ENCODE assay signal across 16 cellular contexts in genomic region chr11:126345283-126345682, GRCh38. TPM values are rescaled to one million over a fixed set of nuclear protein-coding genes. Genes with fewer than 3 reads are reported as not detected.
DNase-seq lines count a peak whose midpoint lies in the region; ATAC-seq and TF ChIP-seq lines count a peak whose summit lies in the region.
"Had no signal": no experiment of that assay in that cellular context is flagged by ENCODE, and none has a peak within 500 bp of the region (broad histone marks: within the 10 kb centered on the region; RNA-seq: fewer than 3 reads in every experiment).

No MANE protein-coding gene starts in this region.

- 96% methylated on average over 16 of the region's 16 CpGs for WGBS in heart right ventricle, 2 donors

- peak overlapping the region; percentile 83 to 97 (median 91) for H3K27ac Mint-ChIP-seq in CD14-positive monocyte
- peak overlapping the region; percentile 78 for H3K27ac Mint-ChIP-seq in activated CD8-positive, alpha-beta T cell treated with anti-CD3 and anti-CD28 coated beads for 36 hours

- H3K27me3 ChIP-seq in heart right ventricle, result no peaks in the 10 kb centered on the region
- no peaks in the 10 kb centered on the region for H3K27me3 ChIP-seq in skeletal muscle tissue (ENCODE audit: control insufficient read depth in 3 of 3, insufficient read depth in 3 of 3, low read length in 3 of 3)
- H3K27me3 ChIP-seq: colonic mucosa, gastrocnemius medialis had no signal

- no peak overlapping the region for H3K9ac ChIP-seq in skeletal muscle tissue (ENCODE audit: low read depth in 1 of 3, low read length in 3 of 3)

- H3K9me3 Mint-ChIP-seq in CD14-positive monocyte, result no peaks in the 10 kb centered on the region
- H3K9me3 Mint-ChIP-seq in activated CD8-positive, alpha-beta T cell treated with anti-CD3 and anti-CD28 coated beads for 36 hours, result no peaks in the 10 kb centered on the region

- H3K27me3 Mint-ChIP-seq in CD14-positive monocyte (ENCODE audit: low read depth in 3 of 3), result peaks cover 0 to 6% (median 2%) of the 10 kb centered on the region in 3 donors
- H3K27me3 Mint-ChIP-seq in activated CD8-positive, alpha-beta T cell treated with anti-CD3 and anti-CD28 coated beads for 36 hours, result no peaks in the 10 kb centered on the region

- H3K36me3 ChIP-seq in heart right ventricle (peaks cover 0 to 51% (median 7%) of the 10 kb centered on the region in 9 donors), skeletal muscle tissue (ENCODE audit: control insufficient read depth in 3 of 3, insufficient read depth in 3 of 3, low read length in 3 of 3) (peaks cover 21 to 34% (median 29%) of the 10 kb centered on the region in 3 donors)
- H3K36me3 ChIP-seq: colonic mucosa had no signal

- ATAC-seq in activated CD8-positive, alpha-beta T cell treated with anti-CD3 and anti-CD28 coated beads for 36 hours, result no peak
- ATAC-seq in heart right ventricle (no peak), GM19467 (IDR thresholded peaks at IDR 0.05; ENCODE audit: unreplicated experiment) (no peak), HG03159 (IDR thresholded peaks at IDR 0.05; ENCODE audit: unreplicated experiment) (no peak)
- ATAC-seq: activated CD4-positive, CD25-positive, alpha-beta regulatory T cell treated with anti-CD3 and anti-CD28 coated beads, Interleukin-2, amount 50 U/mL, for 24 hours; gastrocnemius medialis had no signal

- peaks cover 39% of the 10 kb centered on the region for H3K4me1 Mint-ChIP-seq in CD14-positive monocyte
- peaks cover 28% of the 10 kb centered on the region for H3K4me1 Mint-ChIP-seq in activated CD8-positive, alpha-beta T cell treated with anti-CD3 and anti-CD28 coated beads for 36 hours (ENCODE audit: low read depth)

- H3K4me1 ChIP-seq in heart right ventricle (peaks cover 24 to 77% (median 60%) of the 10 kb centered on the region in 9 donors), skeletal muscle tissue (ENCODE audit: control insufficient read depth in 3 of 3, insufficient read depth in 3 of 3, low read length in 3 of 3) (peaks cover 36 to 45% (median 43%) of the 10 kb centered on the region in 3 donors)
- H3K4me1 ChIP-seq: colonic mucosa had no signal

- no peaks in the 10 kb centered on the region for H3K9me3 ChIP-seq in heart right ventricle
- no peaks in the 10 kb centered on the region for H3K9me3 ChIP-seq in skeletal muscle tissue (ENCODE audit: control insufficient read depth in 3 of 3, low read length in 3 of 3)
- H3K9me3 ChIP-seq: colonic mucosa, gastrocnemius medialis had no signal

- CTCF ChIA-PET in activated CD8-positive, alpha-beta T cell treated with anti-CD3 and anti-CD28 coated beads for 36 hours (lab: Charles Lee), result interaction anchor here (0.8 kb wide), 1 partner anchor 15 kb away, joined by 3 read pairs; no protein-coding TSS in a partner anchor

- H3K36me3 Mint-ChIP-seq in CD14-positive monocyte, result peaks cover 71 to 83% of the 10 kb centered on the region in 2 donors
- H3K36me3 Mint-ChIP-seq in activated CD8-positive, alpha-beta T cell treated with anti-CD3 and anti-CD28 coated beads for 36 hours (ENCODE audit: low read depth), result peaks cover 17% of the 10 kb centered on the region

- TF ChIP-seq CTCF in CD14-positive monocyte (IDR thresholded peaks at IDR 0.05), result no peak
- TF ChIP-seq CTCF in activated CD8-positive, alpha-beta T cell treated with anti-CD3 and anti-CD28 coated beads for 36 hours (IDR thresholded peaks at IDR 0.05), result no peak
- TF ChIP-seq CTCF in heart right ventricle (IDR thresholded peaks at IDR 0.05), result no peak

- peak overlapping the region; percentile 54 to 86 (median 72) for H3K27ac ChIP-seq in heart right ventricle
- H3K27ac ChIP-seq in skeletal muscle tissue (ENCODE audit: low read depth, low read length), result peak overlapping the region; percentile 50
- H3K27ac ChIP-seq: C4-2B, gastrocnemius medialis had no signal

- peak; percentile 8 for DNase-seq in CD14-positive monocyte (ENCODE audit: low spot score)
- DNase-seq in activated CD8-positive, alpha-beta T cell treated with anti-CD3 and anti-CD28 coated beads for 36 hours, result no peak
- no peak for DNase-seq in heart right ventricle
- no peak for DNase-seq in NOMO-1 treated with dmso at 0.1 percent for 144 hours (lab: John Stamatoyannopoulos, UW; ENCODE audit: unreplicated experiment)
- DNase-seq in activated effector memory CD4-positive, alpha-beta T cell treated with Interleukin-2 at 50 U/mL for 16 hours, result no peak
- DNase-seq: activated gamma-delta T cell treated with Interleukin-2 at 50 U/mL for 16 hours, gastrocnemius medialis, left colon, NCI-H748 treated with DMSO at 0.1 percent for 48 hours, nucleus accumbens had no signal

- intact Hi-C loops in CD14-positive monocyte (cut with micrococcal nuclease), result no loop called here
- intact Hi-C loops in activated CD8-positive, alpha-beta T cell treated with anti-CD3 and anti-CD28 coated beads for 36 hours (cut with micrococcal nuclease), result no loop called here
- intact Hi-C loops in heart right ventricle (cut with DNase I), result no loop called here

- H3K4me3 Mint-ChIP-seq in CD14-positive monocyte, result peak overlapping the region in 1 of 2 donors; percentile 48
- H3K4me3 Mint-ChIP-seq in activated CD8-positive, alpha-beta T cell treated with anti-CD3 and anti-CD28 coated beads for 36 hours, result no peak overlapping the region

- no peak overlapping the region for H3K4me3 ChIP-seq in heart right ventricle
- no peak overlapping the region for H3K4me3 ChIP-seq in skeletal muscle tissue (ENCODE audit: low read length in 3 of 3)
- H3K4me3 ChIP-seq: colonic mucosa, gastrocnemius medialis had no signal

- POLR2A ChIA-PET in activated CD8-positive, alpha-beta T cell treated with anti-CD3 and anti-CD28 coated beads for 36 hours (lab: Charles Lee), result no interaction called here

RNA-seq across cellular contexts. Expression of gene ST3GAL4, which starts 10.2 kb away (rescaled TPM):
- polyA plus RNA-seq in CD14-positive monocyte, result 10 to 100 TPM in 1 of 2 donors, 1 to 10 TPM in 1; 7.8 to 10.1 TPM
- total RNA-seq in activated CD8-positive, alpha-beta T cell treated with anti-CD3 and anti-CD28 coated beads for 36 hours, result 10 to 100 TPM; 10.7 to 11.7 TPM
- total RNA-seq in heart right ventricle, result 10 to 100 TPM; 24.8 to 51.0 (median 43.4) TPM
- polyA plus RNA-seq in heart right ventricle, result 10 to 100 TPM; 96.2 to 98.2 TPM
- 20.9 TPM for total RNA-seq in skeletal muscle tissue

RNA-seq across cellular contexts. Expression of gene DCPS, which starts 41.4 kb away (rescaled TPM):
- polyA plus RNA-seq in CD14-positive monocyte (10 to 100 TPM; 30.4 to 30.7 TPM), heart right ventricle (10 to 100 TPM in 1 of 2 donors, 1 to 10 TPM in 1; 8.8 to 17.1 TPM)
- 10 to 100 TPM; 17.2 to 18.8 TPM for total RNA-seq in activated CD8-positive, alpha-beta T cell treated with anti-CD3 and anti-CD28 coated beads for 36 hours
- total RNA-seq in heart right ventricle (10 to 100 TPM in 6 of 10 donors, 1 to 10 TPM in 4; 6.5 to 17.3 (median 10.6) TPM), skeletal muscle tissue (8.4 TPM)
